In genomic region chr9:131201856-131202255, GRCh38 we compare ENCODE assay signal across 35 cellular contexts.
"Had no signal": no experiment of that assay in that cellular context is flagged by ENCODE, and none has a peak within 500 bp of the region (broad histone marks: within the 10 kb centered on the region; RNA-seq: fewer than 3 reads in every experiment).

No MANE protein-coding gene starts in this region.

- ATAC-seq: activated CD8-positive, alpha-beta T cell treated with anti-CD3 and anti-CD28 coated beads for 36 hours; activated T-cell treated with anti-CD3 and anti-CD28 coated beads, Interleukin-2, amount 50 U/mL, for 4 hours; activated T-cell treated with anti-CD3 and anti-CD28 coated beads, Interleukin-2, amount 50 U/mL, for 72 hours had no signal

- H3K4me1 ChIP-seq: ascending aorta had no signal

- H3K27me3 ChIP-seq: ascending aorta, cardiac muscle cell had no signal

- H3K27ac Mint-ChIP-seq: activated B cell treated with CpG ODN at 0.5 μM for 24 hours; activated CD4-positive, alpha-beta memory T cell treated with anti-CD3 and anti-CD28 coated beads for 36 hours; activated CD4-positive, alpha-beta T cell treated with anti-CD3 and anti-CD28 coated beads, Interleukin-2, amount 10 ng/mL, durations not matched to agents 24 days and 14 days; activated CD8-positive, alpha-beta T cell treated with anti-CD3 and anti-CD28 coated beads for 36 hours; activated naive CD4-positive, alpha-beta T cell treated with anti-CD3 and anti-CD28 coated beads, Interleukin-2, amount 10 ng/mL, durations not matched to agents 7 days and 5 days; activated naive CD4-positive, alpha-beta T cell treated with anti-CD3 and anti-CD28 coated beads, Interleukin-2, amount 50 U/mL, for 24 hours; activated naive CD8-positive, alpha-beta T cell treated with anti-CD3 and anti-CD28 coated beads for 36 hours; activated T-cell treated with anti-CD3 and anti-CD28 coated beads, Interleukin-2, amount 50 U/mL, for 72 hours; activated T-helper 1 cell treated with anti-CD3 and anti-CD28 coated beads, Interleukin-12 subunit alpha, Interleukin-12 subunit beta, Interleukin-2, Interleukin-4 antibody, amounts not matched to agents 30 ng/mL and 10 ng/mL and 1 ng/mL, durations not matched to agents 14 hours and 24 hours and 36 hours; activated T-helper 2 cell treated with anti-CD3 and anti-CD28 coated beads, Interferon-gamma antibody, Interleukin-2, Interleukin-4, amounts not matched to agents 10 μg/mL and 5 μg/mL and 100 μg/mL, durations not matched to agents 14 hours and 24 hours and 36 hours; brain; T-helper 1 cell treated with Interleukin-12 subunit alpha and Interleukin-12 subunit beta and Interleukin-4 antibody, amounts not matched to agents 30 μg/mL and 1 μg/mL, for 36 hours; T-helper 2 cell treated with Interferon-gamma antibody and Interleukin-4, amounts not matched to agents 5 μg/mL and 100 μg/mL, for 36 hours had no signal

- H3K9me3 Mint-ChIP-seq: activated B cell treated with CpG ODN at 0.5 μM for 24 hours; activated CD4-positive, alpha-beta memory T cell treated with anti-CD3 and anti-CD28 coated beads for 36 hours; activated CD4-positive, alpha-beta T cell treated with anti-CD3 and anti-CD28 coated beads, Interleukin-2, amount 10 ng/mL, durations not matched to agents 24 days and 14 days; activated CD8-positive, alpha-beta T cell treated with anti-CD3 and anti-CD28 coated beads for 36 hours; activated naive CD4-positive, alpha-beta T cell treated with anti-CD3 and anti-CD28 coated beads, Interleukin-2, amount 10 ng/mL, durations not matched to agents 7 days and 5 days; activated naive CD4-positive, alpha-beta T cell treated with anti-CD3 and anti-CD28 coated beads, Interleukin-2, amount 50 U/mL, for 24 hours; activated naive CD8-positive, alpha-beta T cell treated with anti-CD3 and anti-CD28 coated beads for 36 hours; activated T-cell treated with anti-CD3 and anti-CD28 coated beads, Interleukin-2, amount 50 U/mL, for 4 hours; activated T-cell treated with anti-CD3 and anti-CD28 coated beads, Interleukin-2, amount 50 U/mL, for 72 hours; activated T-helper 1 cell treated with anti-CD3 and anti-CD28 coated beads, Interleukin-12 subunit alpha, Interleukin-12 subunit beta, Interleukin-2, Interleukin-4 antibody, amounts not matched to agents 30 ng/mL and 10 ng/mL and 1 ng/mL, durations not matched to agents 14 hours and 24 hours and 36 hours; activated T-helper 2 cell treated with anti-CD3 and anti-CD28 coated beads, Interferon-gamma antibody, Interleukin-2, Interleukin-4, amounts not matched to agents 10 μg/mL and 5 μg/mL and 100 μg/mL, durations not matched to agents 14 hours and 24 hours and 36 hours; brain; central memory CD8-positive, alpha-beta T cell; T-helper 1 cell treated with Interleukin-12 subunit alpha and Interleukin-12 subunit beta and Interleukin-4 antibody, amounts not matched to agents 30 μg/mL and 1 μg/mL, for 36 hours; T-helper 2 cell treated with Interferon-gamma antibody and Interleukin-4, amounts not matched to agents 5 μg/mL and 100 μg/mL, for 36 hours had no signal

- H3K4me3 ChIP-seq: ascending aorta, cardiac muscle cell had no signal

- DNase-seq: activated B cell treated with CpG ODN at 0.5 μM for 24 hours; activated CD4-positive, alpha-beta memory T cell treated with anti-CD3 and anti-CD28 coated beads for 36 hours; activated CD4-positive, alpha-beta T cell treated with anti-CD3 and anti-CD28 coated beads for 4 hours; activated CD4-positive, alpha-beta T cell treated with anti-CD3 and anti-CD28 coated beads, Interleukin-2, amount 10 ng/mL, durations not matched to agents 24 days and 14 days; activated CD4-positive, alpha-beta T cell treated with anti-CD3 and anti-CD28 coated beads, Interleukin-2, amount 50 U/mL, for 1 hour; activated CD4-positive, alpha-beta T cell treated with anti-CD3 and anti-CD28 coated beads, Interleukin-2, amount 50 U/mL, for 4 hours; activated CD4-positive, CD25-positive, alpha-beta regulatory T cell treated with anti-CD3 and anti-CD28 coated beads, Interleukin-2, amount 50 U/mL, for 72 hours; activated CD8-positive, alpha-beta memory T cell treated with anti-CD3 and anti-CD28 coated beads, Interleukin-2, amount 50 U/mL, for 4 hours; activated CD8-positive, alpha-beta T cell treated with anti-CD3 and anti-CD28 coated beads for 36 hours; activated effector memory CD4-positive, alpha-beta T cell treated with Interleukin-2 at 50 U/mL for 16 hours; activated gamma-delta T cell; activated naive CD4-positive, alpha-beta T cell treated with anti-CD3 and anti-CD28 coated beads, Interleukin-2, amount 10 ng/mL, durations not matched to agents 7 days and 5 days; activated naive CD4-positive, alpha-beta T cell treated with Interleukin-2 at 50 U/mL for 16 hours; activated naive CD8-positive, alpha-beta T cell treated with anti-CD3 and anti-CD28 coated beads for 36 hours; activated T-cell treated with anti-CD3 and anti-CD28 coated beads for 4 hours; activated T-cell treated with anti-CD3 and anti-CD28 coated beads, Interleukin-2, amount 50 U/mL, for 1 hour; activated T-cell treated with anti-CD3 and anti-CD28 coated beads, Interleukin-2, amount 50 U/mL, for 4 hours; activated T-cell treated with anti-CD3 and anti-CD28 coated beads, Interleukin-2, amount 50 U/mL, for 72 hours; amygdala; anterior cingulate cortex; caudate nucleus; cerebellar nuclear complex; T-helper 1 cell; T-helper 2 cell; T-helper 9 cell had no signal

- H3K4me3 Mint-ChIP-seq: activated B cell treated with CpG ODN at 0.5 μM for 24 hours; activated CD4-positive, alpha-beta memory T cell treated with anti-CD3 and anti-CD28 coated beads for 36 hours; activated CD4-positive, alpha-beta T cell treated with anti-CD3 and anti-CD28 coated beads, Interleukin-2, amount 10 ng/mL, durations not matched to agents 24 days and 14 days; activated CD8-positive, alpha-beta T cell treated with anti-CD3 and anti-CD28 coated beads for 36 hours; activated naive CD4-positive, alpha-beta T cell treated with anti-CD3 and anti-CD28 coated beads, Interleukin-2, amount 10 ng/mL, durations not matched to agents 7 days and 5 days; activated naive CD4-positive, alpha-beta T cell treated with anti-CD3 and anti-CD28 coated beads, Interleukin-2, amount 50 U/mL, for 24 hours; activated naive CD8-positive, alpha-beta T cell treated with anti-CD3 and anti-CD28 coated beads for 36 hours; activated T-cell treated with anti-CD3 and anti-CD28 coated beads, Interleukin-2, amount 50 U/mL, for 4 hours; activated T-cell treated with anti-CD3 and anti-CD28 coated beads, Interleukin-2, amount 50 U/mL, for 72 hours; activated T-helper 1 cell treated with anti-CD3 and anti-CD28 coated beads, Interleukin-12 subunit alpha, Interleukin-12 subunit beta, Interleukin-2, Interleukin-4 antibody, amounts not matched to agents 30 ng/mL and 10 ng/mL and 1 ng/mL, durations not matched to agents 14 hours and 24 hours and 36 hours; brain; central memory CD8-positive, alpha-beta T cell; T-helper 1 cell treated with Interleukin-12 subunit alpha and Interleukin-12 subunit beta and Interleukin-4 antibody, amounts not matched to agents 30 μg/mL and 1 μg/mL, for 36 hours; T-helper 2 cell treated with Interferon-gamma antibody and Interleukin-4, amounts not matched to agents 5 μg/mL and 100 μg/mL, for 36 hours had no signal

- H3K27me3 Mint-ChIP-seq: activated B cell treated with CpG ODN at 0.5 μM for 24 hours; activated CD4-positive, alpha-beta memory T cell treated with anti-CD3 and anti-CD28 coated beads for 36 hours; activated CD4-positive, alpha-beta T cell treated with anti-CD3 and anti-CD28 coated beads, Interleukin-2, amount 10 ng/mL, durations not matched to agents 24 days and 14 days; activated CD8-positive, alpha-beta T cell treated with anti-CD3 and anti-CD28 coated beads for 36 hours; activated naive CD4-positive, alpha-beta T cell treated with anti-CD3 and anti-CD28 coated beads, Interleukin-2, amount 10 ng/mL, durations not matched to agents 7 days and 5 days; activated naive CD4-positive, alpha-beta T cell treated with anti-CD3 and anti-CD28 coated beads, Interleukin-2, amount 50 U/mL, for 24 hours; activated naive CD8-positive, alpha-beta T cell treated with anti-CD3 and anti-CD28 coated beads for 36 hours; central memory CD8-positive, alpha-beta T cell had no signal

- H3K4me1 Mint-ChIP-seq: activated CD4-positive, alpha-beta T cell treated with anti-CD3 and anti-CD28 coated beads, Interleukin-2, amount 10 ng/mL, durations not matched to agents 24 days and 14 days; activated naive CD4-positive, alpha-beta T cell treated with anti-CD3 and anti-CD28 coated beads, Interleukin-2, amount 10 ng/mL, durations not matched to agents 7 days and 5 days; activated naive CD4-positive, alpha-beta T cell treated with anti-CD3 and anti-CD28 coated beads, Interleukin-2, amount 50 U/mL, for 24 hours; activated naive CD8-positive, alpha-beta T cell treated with anti-CD3 and anti-CD28 coated beads for 36 hours; brain had no signal

- H3K27ac ChIP-seq: ascending aorta, cardiac muscle cell, VCaP had no signal
